In the genomic region with DNA sequence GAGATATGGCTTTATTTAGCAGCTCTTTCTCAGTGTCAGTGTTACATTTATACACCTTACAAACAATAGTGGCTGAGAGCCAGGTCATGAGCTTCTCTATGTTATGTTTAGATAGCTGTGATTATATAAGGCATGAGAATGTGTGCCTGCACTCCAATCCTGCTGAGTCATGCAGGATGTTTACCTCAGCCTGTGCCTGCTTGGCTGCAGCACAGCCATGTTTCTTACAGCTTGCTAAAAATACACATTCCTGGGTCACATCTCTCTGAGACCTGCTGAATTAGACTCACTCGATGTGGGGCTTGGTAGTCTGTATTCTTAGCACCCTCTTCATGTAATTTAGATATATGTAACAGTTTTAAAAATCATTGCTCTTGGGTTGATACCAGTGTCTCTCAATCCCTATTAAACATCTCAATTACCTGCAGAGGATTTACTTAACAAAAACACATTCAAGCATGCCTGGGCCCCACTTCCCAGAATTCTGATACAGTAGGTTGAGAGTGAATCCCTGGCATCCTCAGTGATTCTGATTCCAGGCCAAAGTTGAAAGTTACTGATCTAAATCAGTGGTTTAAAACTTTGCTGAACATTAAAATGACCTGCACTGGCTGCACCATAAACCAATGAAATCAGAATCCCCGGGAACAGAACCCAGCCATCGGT, we compare ENCODE assay signal across 1 cellular context.
TF ChIP-seq lines count a peak whose summit lies in the region.

No MANE protein-coding gene starts in this region.

TF ChIP-seq in HepG2, 621 proteins besides CTCF, POLR2A, EP300 and RAD21 (continues in another document):
- TF ChIP-seq, protein P1, sequence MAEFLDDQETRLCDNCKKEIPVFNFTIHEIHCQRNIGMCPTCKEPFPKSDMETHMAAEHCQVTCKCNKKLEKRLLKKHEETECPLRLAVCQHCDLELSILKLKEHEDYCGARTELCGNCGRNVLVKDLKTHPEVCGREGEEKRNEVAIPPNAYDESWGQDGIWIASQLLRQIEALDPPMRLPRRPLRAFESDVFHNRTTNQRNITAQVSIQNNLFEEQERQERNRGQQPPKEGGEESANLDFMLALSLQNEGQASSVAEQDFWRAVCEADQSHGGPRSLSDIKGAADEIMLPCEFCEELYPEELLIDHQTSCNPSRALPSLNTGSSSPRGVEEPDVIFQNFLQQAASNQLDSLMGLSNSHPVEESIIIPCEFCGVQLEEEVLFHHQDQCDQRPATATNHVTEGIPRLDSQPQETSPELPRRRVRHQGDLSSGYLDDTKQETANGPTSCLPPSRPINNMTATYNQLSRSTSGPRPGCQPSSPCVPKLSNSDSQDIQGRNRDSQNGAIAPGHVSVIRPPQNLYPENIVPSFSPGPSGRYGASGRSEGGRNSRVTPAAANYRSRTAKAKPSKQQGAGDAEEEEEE (CRISPR knock-in tag; IDR thresholded peaks at IDR 0.05; ENCODE audit: borderline replicate concordance) = no peak
- TF ChIP-seq MAFK (conservative IDR thresholded peaks at IDR 0.05 in 1 of 2, IDR thresholded peaks at IDR 0.05 in 1 of 2; ENCODE audit: low read length in 2 of 2) = peak; percentile 85 to 92
- TF ChIP-seq ZNF563 (CRISPR knock-in tag; IDR thresholded peaks at IDR 0.05) = no peak
- TF ChIP-seq ZNF331 (CRISPR knock-in tag; IDR thresholded peaks at IDR 0.05) = peak; percentile 23; the same call in 1 of the 2 replicates
- TF ChIP-seq SMARCC2 (IDR thresholded peaks at IDR 0.05) = no peak
- no peak for TF ChIP-seq NCOR1 (IDR thresholded peaks at IDR 0.05; ENCODE audit: borderline replicate concordance, low read length)
- no peak for TF ChIP-seq HIVEP1 (CRISPR knock-in tag; IDR thresholded peaks at IDR 0.05)
- TF ChIP-seq HDAC1 (CRISPR knock-in tag; IDR thresholded peaks at IDR 0.05) = no peak
- no peak for TF ChIP-seq TRIM24 (CRISPR knock-in tag; IDR thresholded peaks at IDR 0.05)
- TF ChIP-seq, protein P2, sequence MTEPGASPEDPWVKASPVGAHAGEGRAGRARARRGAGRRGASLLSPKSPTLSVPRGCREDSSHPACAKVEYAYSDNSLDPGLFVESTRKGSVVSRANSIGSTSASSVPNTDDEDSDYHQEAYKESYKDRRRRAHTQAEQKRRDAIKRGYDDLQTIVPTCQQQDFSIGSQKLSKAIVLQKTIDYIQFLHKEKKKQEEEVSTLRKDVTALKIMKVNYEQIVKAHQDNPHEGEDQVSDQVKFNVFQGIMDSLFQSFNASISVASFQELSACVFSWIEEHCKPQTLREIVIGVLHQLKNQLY (CRISPR knock-in tag; IDR thresholded peaks at IDR 0.05) = peak; percentile 29; the same call in 1 of the 2 replicates
- TF ChIP-seq SP1 (IDR thresholded peaks at IDR 0.05) = no peak
- TF ChIP-seq SP1 (CRISPR knock-in tag; IDR thresholded peaks at IDR 0.05) = no peak
- TF ChIP-seq U2AF1 (optimal IDR thresholded peaks at IDR 0.05; ENCODE audit: low read depth, low read length) = no peak
- peak; percentile 74 for TF ChIP-seq ZNF792 (CRISPR knock-in tag; IDR thresholded peaks at IDR 0.05)
- peak; percentile 69 for TF ChIP-seq SOX13 (IDR thresholded peaks at IDR 0.05)
- peak in 1 of 2 experiments; percentile 95; a peak in 2 of 4 replicates for TF ChIP-seq SOX13 (CRISPR knock-in tag; conservative IDR thresholded peaks at IDR 0.05 in 1 of 2, IDR thresholded peaks at IDR 0.05 in 1 of 2)
- no peak for TF ChIP-seq ZNF724P (CRISPR knock-in tag; IDR thresholded peaks at IDR 0.05; ENCODE audit: borderline replicate concordance)
- no peak for TF ChIP-seq ZNF460 (CRISPR knock-in tag; IDR thresholded peaks at IDR 0.05; ENCODE audit: borderline replicate concordance)
- TF ChIP-seq, protein P3, sequence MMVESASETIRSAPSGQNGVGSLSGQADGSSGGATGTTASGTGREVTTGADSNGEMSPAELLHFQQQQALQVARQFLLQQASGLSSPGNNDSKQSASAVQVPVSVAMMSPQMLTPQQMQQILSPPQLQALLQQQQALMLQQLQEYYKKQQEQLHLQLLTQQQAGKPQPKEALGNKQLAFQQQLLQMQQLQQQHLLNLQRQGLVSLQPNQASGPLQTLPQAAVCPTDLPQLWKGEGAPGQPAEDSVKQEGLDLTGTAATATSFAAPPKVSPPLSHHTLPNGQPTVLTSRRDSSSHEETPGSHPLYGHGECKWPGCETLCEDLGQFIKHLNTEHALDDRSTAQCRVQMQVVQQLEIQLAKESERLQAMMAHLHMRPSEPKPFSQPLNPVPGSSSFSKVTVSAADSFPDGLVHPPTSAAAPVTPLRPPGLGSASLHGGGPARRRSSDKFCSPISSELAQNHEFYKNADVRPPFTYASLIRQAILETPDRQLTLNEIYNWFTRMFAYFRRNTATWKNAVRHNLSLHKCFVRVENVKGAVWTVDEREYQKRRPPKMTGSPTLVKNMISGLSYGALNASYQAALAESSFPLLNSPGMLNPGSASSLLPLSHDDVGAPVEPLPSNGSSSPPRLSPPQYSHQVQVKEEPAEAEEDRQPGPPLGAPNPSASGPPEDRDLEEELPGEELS (CRISPR knock-in tag; IDR thresholded peaks at IDR 0.05) = peak; percentile 70
- no peak for TF ChIP-seq ZNF577 (CRISPR knock-in tag; IDR thresholded peaks at IDR 0.05; ENCODE audit: borderline replicate concordance, low read depth)
- no peak for TF ChIP-seq ZNF496 (CRISPR knock-in tag; IDR thresholded peaks at IDR 0.05; ENCODE audit: insufficient replicate concordance)
- TF ChIP-seq, protein P4, sequence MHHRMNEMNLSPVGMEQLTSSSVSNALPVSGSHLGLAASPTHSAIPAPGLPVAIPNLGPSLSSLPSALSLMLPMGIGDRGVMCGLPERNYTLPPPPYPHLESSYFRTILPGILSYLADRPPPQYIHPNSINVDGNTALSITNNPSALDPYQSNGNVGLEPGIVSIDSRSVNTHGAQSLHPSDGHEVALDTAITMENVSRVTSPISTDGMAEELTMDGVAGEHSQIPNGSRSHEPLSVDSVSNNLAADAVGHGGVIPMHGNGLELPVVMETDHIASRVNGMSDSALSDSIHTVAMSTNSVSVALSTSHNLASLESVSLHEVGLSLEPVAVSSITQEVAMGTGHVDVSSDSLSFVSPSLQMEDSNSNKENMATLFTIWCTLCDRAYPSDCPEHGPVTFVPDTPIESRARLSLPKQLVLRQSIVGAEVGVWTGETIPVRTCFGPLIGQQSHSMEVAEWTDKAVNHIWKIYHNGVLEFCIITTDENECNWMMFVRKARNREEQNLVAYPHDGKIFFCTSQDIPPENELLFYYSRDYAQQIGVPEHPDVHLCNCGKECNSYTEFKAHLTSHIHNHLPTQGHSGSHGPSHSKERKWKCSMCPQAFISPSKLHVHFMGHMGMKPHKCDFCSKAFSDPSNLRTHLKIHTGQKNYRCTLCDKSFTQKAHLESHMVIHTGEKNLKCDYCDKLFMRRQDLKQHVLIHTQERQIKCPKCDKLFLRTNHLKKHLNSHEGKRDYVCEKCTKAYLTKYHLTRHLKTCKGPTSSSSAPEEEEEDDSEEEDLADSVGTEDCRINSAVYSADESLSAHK (CRISPR knock-in tag; IDR thresholded peaks at IDR 0.05; ENCODE audit: borderline replicate concordance) = no peak
- TF ChIP-seq PAF1 (CRISPR knock-in tag; IDR thresholded peaks at IDR 0.05) = no peak
- no peak for TF ChIP-seq ZNF569 (CRISPR knock-in tag; IDR thresholded peaks at IDR 0.05; ENCODE audit: borderline replicate concordance)
- TF ChIP-seq ZNF615 (CRISPR knock-in tag; IDR thresholded peaks at IDR 0.05; ENCODE audit: borderline replicate concordance) = no peak
- TF ChIP-seq, protein P5, sequence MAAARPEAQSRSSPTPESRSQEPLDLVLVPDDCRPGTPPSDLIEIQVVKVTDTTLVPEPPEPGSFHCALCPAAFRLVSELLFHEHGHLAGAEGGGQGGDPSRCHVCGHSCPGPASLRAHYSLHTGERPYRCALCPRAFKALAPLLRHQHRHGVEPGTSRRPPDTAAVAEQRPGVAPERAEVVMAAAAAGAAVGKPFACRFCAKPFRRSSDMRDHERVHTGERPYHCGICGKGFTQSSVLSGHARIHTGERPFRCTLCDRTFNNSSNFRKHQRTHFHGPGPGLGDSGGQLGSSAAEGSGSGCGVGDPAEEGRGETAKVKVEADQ (CRISPR knock-in tag; IDR thresholded peaks at IDR 0.05; ENCODE audit: borderline replicate concordance) = no peak
- TF ChIP-seq, protein P6, sequence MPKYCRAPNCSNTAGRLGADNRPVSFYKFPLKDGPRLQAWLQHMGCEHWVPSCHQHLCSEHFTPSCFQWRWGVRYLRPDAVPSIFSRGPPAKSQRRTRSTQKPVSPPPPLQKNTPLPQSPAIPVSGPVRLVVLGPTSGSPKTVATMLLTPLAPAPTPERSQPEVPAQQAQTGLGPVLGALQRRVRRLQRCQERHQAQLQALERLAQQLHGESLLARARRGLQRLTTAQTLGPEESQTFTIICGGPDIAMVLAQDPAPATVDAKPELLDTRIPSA (CRISPR knock-in tag; IDR thresholded peaks at IDR 0.05; ENCODE audit: borderline replicate concordance) = no peak
- TF ChIP-seq ZBTB20 (CRISPR knock-in tag; IDR thresholded peaks at IDR 0.05; ENCODE audit: borderline replicate concordance, low read depth) = no peak
- no peak for TF ChIP-seq ZNF672 (CRISPR knock-in tag; IDR thresholded peaks at IDR 0.05)
- no peak for TF ChIP-seq NBN (conservative IDR thresholded peaks at IDR 0.05)
- no peak for TF ChIP-seq ZNF224 (CRISPR knock-in tag; IDR thresholded peaks at IDR 0.05)
- TF ChIP-seq, protein P7, sequence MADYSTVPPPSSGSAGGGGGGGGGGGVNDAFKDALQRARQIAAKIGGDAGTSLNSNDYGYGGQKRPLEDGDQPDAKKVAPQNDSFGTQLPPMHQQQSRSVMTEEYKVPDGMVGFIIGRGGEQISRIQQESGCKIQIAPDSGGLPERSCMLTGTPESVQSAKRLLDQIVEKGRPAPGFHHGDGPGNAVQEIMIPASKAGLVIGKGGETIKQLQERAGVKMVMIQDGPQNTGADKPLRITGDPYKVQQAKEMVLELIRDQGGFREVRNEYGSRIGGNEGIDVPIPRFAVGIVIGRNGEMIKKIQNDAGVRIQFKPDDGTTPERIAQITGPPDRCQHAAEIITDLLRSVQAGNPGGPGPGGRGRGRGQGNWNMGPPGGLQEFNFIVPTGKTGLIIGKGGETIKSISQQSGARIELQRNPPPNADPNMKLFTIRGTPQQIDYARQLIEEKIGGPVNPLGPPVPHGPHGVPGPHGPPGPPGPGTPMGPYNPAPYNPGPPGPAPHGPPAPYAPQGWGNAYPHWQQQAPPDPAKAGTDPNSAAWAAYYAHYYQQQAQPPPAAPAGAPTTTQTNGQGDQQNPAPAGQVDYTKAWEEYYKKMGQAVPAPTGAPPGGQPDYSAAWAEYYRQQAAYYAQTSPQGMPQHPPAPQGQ (CRISPR knock-in tag; IDR thresholded peaks at IDR 0.05; ENCODE audit: borderline replicate concordance) = no peak
- TF ChIP-seq TBX2 (CRISPR knock-in tag; IDR thresholded peaks at IDR 0.05; ENCODE audit: borderline replicate concordance) = 0 out of 2 replicates have a peak, but pooled peaks have one; percentile 23
- TF ChIP-seq ZNF367 (CRISPR knock-in tag; IDR thresholded peaks at IDR 0.05; ENCODE audit: borderline replicate concordance) = no peak
- TF ChIP-seq ZNF512B (CRISPR knock-in tag; IDR thresholded peaks at IDR 0.05; ENCODE audit: borderline replicate concordance) = no peak
- TF ChIP-seq, protein P8, sequence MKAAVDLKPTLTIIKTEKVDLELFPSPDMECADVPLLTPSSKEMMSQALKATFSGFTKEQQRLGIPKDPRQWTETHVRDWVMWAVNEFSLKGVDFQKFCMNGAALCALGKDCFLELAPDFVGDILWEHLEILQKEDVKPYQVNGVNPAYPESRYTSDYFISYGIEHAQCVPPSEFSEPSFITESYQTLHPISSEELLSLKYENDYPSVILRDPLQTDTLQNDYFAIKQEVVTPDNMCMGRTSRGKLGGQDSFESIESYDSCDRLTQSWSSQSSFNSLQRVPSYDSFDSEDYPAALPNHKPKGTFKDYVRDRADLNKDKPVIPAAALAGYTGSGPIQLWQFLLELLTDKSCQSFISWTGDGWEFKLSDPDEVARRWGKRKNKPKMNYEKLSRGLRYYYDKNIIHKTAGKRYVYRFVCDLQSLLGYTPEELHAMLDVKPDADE (CRISPR knock-in tag; IDR thresholded peaks at IDR 0.05) = no peak
- TF ChIP-seq BATF2 (CRISPR knock-in tag; IDR thresholded peaks at IDR 0.05) = no peak
- peak; percentile 38 for TF ChIP-seq BHLHE40 (IDR thresholded peaks at IDR 0.05; ENCODE audit: low read length)
- TF ChIP-seq KLF13 (CRISPR knock-in tag; IDR thresholded peaks at IDR 0.05) = no peak
- TF ChIP-seq CHD2 (IDR thresholded peaks at IDR 0.05; ENCODE audit: low read depth, low read length) = no peak
- no peak for TF ChIP-seq MTA3 (CRISPR knock-in tag; IDR thresholded peaks at IDR 0.05)
